ENCODE assay signal across 1 cellular context in the genomic region with DNA sequence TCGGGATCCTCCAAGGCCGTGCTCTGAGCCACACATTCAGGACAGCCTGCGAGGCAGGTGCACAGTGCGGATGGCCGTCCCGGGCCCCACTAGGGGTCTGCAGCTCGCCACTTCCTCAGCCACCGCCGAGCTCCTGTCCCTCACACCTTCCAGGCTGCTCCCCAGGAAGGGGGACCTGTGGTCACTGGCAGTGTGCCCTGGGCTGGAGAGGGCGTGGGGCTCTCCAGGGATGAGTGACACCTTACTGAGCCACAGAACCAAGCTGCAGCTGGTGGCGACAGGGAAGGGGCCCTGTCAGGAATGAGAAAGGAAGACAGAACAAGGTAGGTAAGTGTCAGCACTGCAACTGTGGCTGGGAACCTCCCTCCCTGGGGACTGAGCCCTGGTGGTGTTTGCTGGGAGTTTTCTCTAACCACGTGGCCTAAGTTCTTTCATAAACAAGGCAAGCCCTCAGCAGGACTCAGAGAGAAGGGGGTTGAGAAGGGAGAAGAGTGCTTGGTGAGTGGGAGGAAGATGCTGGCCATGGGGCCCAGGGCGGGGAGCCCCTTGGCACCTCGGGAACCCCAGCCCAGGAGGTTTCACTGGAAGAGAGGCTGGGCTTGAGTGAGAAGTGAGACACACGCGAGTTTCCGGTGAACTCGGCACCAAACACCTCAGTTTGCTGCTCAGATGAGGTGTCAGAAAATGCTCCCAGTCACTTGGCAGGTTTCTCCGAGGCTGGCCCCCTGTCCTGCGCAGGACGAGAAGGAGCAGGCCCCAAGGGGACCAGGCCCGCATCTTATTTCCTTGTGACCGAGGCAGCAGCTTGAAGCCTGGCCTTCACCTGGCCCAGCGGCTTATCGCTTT.
TF ChIP-seq lines count a peak whose summit lies in the region.

No MANE protein-coding gene starts in this region.

TF ChIP-seq in GM12878, 131 proteins besides CTCF, POLR2A, EP300 and RAD21 (continued from another document and continues in another):
- TF ChIP-seq PRDM15 (CRISPR knock-in tag; IDR thresholded peaks at IDR 0.05) (no peak), REST (IDR thresholded peaks at IDR 0.05; ENCODE audit: low read depth, low read length) (no peak), IRF4 (IDR thresholded peaks at IDR 0.05; ENCODE audit: low read depth, low read length) (peak; percentile 70), STAT1 (conservative IDR thresholded peaks at IDR 0.05) (no peak), GATAD2B (conservative IDR thresholded peaks at IDR 0.05; ENCODE audit: low read depth) (peak; percentile 100), CHD1 (IDR thresholded peaks at IDR 0.05; ENCODE audit: low read depth, low read length) (0 out of 2 replicates have a peak, but pooled peaks have one; percentile 55), HDAC2 (IDR thresholded peaks at IDR 0.05) (no peak), POLR2AphosphoS2 (IDR thresholded peaks at IDR 0.05; ENCODE audit: low read depth, low read length) (no peak; the same call in 1 of the 2 replicates), SREBF2 (IDR thresholded peaks at IDR 0.05; ENCODE audit: low read length) (0 out of 2 replicates have a peak, but pooled peaks have one; percentile 15), ETV6 (conservative IDR thresholded peaks at IDR 0.05 in 1 of 2, IDR thresholded peaks at IDR 0.05 in 1 of 2; ENCODE audit: borderline replicate concordance in 1 of 2, low read depth in 1 of 2) (peak in 1 of 2 experiments; percentile 86; a peak in 2 of 4 replicates), EZH2 (IDR thresholded peaks at IDR 0.05; ENCODE audit: borderline replicate concordance, control insufficient read depth, low read depth, low read length) (no peak), EGR1 (IDR thresholded peaks at IDR 0.05; ENCODE audit: borderline replicate concordance in 1 of 2, low read depth in 2 of 2, low read length in 2 of 2) (peak in 1 of 2 experiments; percentile 79; a peak in 2 of 3 replicates), TAF1 (IDR thresholded peaks at IDR 0.05; ENCODE audit: borderline replicate concordance, low read depth, low read length) (0 out of 2 replicates have a peak, but pooled peaks have one; percentile 70), PKNOX1 (IDR thresholded peaks at IDR 0.05) (peak; percentile 97), E4F1 (IDR thresholded peaks at IDR 0.05; ENCODE audit: borderline replicate concordance, partially characterized antibody) (no peak), ZZZ3 (IDR thresholded peaks at IDR 0.05; ENCODE audit: control insufficient read depth, insufficient read length, low read depth) (no peak), SIN3A (IDR thresholded peaks at IDR 0.05; ENCODE audit: low read depth, low read length) (no peak), RELB (IDR thresholded peaks at IDR 0.05; ENCODE audit: low read depth) (peak; percentile 96), ZNF217 (IDR thresholded peaks at IDR 0.05) (no peak; the same call in 1 of the 2 replicates)
- TF ChIP-seq, protein P1, sequence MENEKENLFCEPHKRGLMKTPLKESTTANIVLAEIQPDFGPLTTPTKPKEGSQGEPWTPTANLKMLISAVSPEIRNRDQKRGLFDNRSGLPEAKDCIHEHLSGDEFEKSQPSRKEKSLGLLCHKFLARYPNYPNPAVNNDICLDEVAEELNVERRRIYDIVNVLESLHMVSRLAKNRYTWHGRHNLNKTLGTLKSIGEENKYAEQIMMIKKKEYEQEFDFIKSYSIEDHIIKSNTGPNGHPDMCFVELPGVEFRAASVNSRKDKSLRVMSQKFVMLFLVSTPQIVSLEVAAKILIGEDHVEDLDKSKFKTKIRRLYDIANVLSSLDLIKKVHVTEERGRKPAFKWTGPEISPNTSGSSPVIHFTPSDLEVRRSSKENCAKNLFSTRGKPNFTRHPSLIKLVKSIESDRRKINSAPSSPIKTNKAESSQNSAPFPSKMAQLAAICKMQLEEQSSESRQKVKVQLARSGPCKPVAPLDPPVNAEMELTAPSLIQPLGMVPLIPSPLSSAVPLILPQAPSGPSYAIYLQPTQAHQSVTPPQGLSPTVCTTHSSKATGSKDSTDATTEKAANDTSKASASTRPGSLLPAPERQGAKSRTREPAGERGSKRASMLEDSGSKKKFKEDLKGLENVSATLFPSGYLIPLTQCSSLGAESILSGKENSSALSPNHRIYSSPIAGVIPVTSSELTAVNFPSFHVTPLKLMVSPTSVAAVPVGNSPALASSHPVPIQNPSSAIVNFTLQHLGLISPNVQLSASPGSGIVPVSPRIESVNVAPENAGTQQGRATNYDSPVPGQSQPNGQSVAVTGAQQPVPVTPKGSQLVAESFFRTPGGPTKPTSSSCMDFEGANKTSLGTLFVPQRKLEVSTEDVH (IDR thresholded peaks at IDR 0.05; ENCODE audit: low read depth, partially characterized antibody), result peak; percentile 61
- TF ChIP-seq, protein P2, sequence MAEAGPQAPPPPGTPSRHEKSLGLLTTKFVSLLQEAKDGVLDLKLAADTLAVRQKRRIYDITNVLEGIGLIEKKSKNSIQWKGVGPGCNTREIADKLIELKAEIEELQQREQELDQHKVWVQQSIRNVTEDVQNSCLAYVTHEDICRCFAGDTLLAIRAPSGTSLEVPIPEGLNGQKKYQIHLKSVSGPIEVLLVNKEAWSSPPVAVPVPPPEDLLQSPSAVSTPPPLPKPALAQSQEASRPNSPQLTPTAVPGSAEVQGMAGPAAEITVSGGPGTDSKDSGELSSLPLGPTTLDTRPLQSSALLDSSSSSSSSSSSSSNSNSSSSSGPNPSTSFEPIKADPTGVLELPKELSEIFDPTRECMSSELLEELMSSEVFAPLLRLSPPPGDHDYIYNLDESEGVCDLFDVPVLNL (IDR thresholded peaks at IDR 0.05; ENCODE audit: low read depth, low read length), result no peak
- TF ChIP-seq, protein P3, sequence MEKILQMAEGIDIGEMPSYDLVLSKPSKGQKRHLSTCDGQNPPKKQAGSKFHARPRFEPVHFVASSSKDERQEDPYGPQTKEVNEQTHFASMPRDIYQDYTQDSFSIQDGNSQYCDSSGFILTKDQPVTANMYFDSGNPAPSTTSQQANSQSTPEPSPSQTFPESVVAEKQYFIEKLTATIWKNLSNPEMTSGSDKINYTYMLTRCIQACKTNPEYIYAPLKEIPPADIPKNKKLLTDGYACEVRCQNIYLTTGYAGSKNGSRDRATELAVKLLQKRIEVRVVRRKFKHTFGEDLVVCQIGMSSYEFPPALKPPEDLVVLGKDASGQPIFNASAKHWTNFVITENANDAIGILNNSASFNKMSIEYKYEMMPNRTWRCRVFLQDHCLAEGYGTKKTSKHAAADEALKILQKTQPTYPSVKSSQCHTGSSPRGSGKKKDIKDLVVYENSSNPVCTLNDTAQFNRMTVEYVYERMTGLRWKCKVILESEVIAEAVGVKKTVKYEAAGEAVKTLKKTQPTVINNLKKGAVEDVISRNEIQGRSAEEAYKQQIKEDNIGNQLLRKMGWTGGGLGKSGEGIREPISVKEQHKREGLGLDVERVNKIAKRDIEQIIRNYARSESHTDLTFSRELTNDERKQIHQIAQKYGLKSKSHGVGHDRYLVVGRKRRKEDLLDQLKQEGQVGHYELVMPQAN (conservative IDR thresholded peaks at IDR 0.05), result 0 out of 2 replicates have a peak, but pooled peaks have one; percentile 36
